8 cellular contexts compared by ENCODE assay signal in genomic region chr5:174323878-174324281, GRCh38.
DNase-seq lines count a peak whose midpoint lies in the region; ATAC-seq and TF ChIP-seq lines count a peak whose summit lies in the region.

No MANE protein-coding gene starts in this region.

- H3K27me3 ChIP-seq in adrenal gland = peaks cover 24% of the 10 kb centered on the region

- TF ChIP-seq CTCF in coronary artery (IDR thresholded peaks at IDR 0.05) (no peak), adrenal gland (IDR thresholded peaks at IDR 0.05) (no peak)

- H3K4me3 ChIP-seq in coronary artery (no peak overlapping the region), adrenal gland (no peak overlapping the region)

- no peak overlapping the region for H3K27ac ChIP-seq in coronary artery
- no peak overlapping the region for H3K27ac ChIP-seq in adrenal gland

- TF ChIP-seq POLR2A in adrenal gland (IDR thresholded peaks at IDR 0.05) = no peak

- H3K36me3 ChIP-seq in adrenal gland (replicated peaks in 1 of 2) = no peaks in the 10 kb centered on the region

- no peaks in the 10 kb centered on the region for H3K9me3 ChIP-seq in adrenal gland (replicated peaks in 1 of 3)

- ATAC-seq in GM18502 (IDR thresholded peaks at IDR 0.05; ENCODE audit: poor library complexity, unreplicated experiment) = peak; percentile 87
- ATAC-seq in HG03159 (IDR thresholded peaks at IDR 0.05; ENCODE audit: unreplicated experiment) = peak; percentile 66

- DNase-seq in AG08396 (ENCODE audit: low spot score) (peak; percentile 74), RPMI7951 (ENCODE audit: low read depth) (peak; percentile 65), head of caudate nucleus (peak in 32 of 42 donors; percentile 22 to 73 (median 45)), coronary artery (ENCODE audit: low spot score) (no peak), adrenal gland (no peak)
- DNase-seq in activated CD8-positive, alpha-beta memory T cell treated with anti-CD3 and anti-CD28 coated beads, Interleukin-2, amount 50 U/mL, for 4 hours = no peak

- WGBS in adrenal gland, 4 donors = 8 to 18% (median 11%) methylated on average over 4 of the region's 4 CpGs

- intact Hi-C loops in head of caudate nucleus (cut with DNase I) (no loop called here), adrenal gland (cut with DNase I) (no loop called here)

- no peaks in the 10 kb centered on the region for H3K4me1 ChIP-seq in adrenal gland (replicated peaks in 1 of 2)

Comparison
In these comparisons a context has a peak if more than half of its experiments do, and no peak if none do; other contexts are left out.
1. DNase-seq: peak in AG08396 (single experiment), RPMI7951 (single experiment) and head of caudate nucleus (32 of 42); none in coronary artery (single experiment), activated CD8-positive, alpha-beta memory T cell treated with anti-CD3 and anti-CD28 coated beads, Interleukin-2, amount 50 U/mL, for 4 hours (single experiment) and adrenal gland (0 of 7).